In the genomic region with DNA sequence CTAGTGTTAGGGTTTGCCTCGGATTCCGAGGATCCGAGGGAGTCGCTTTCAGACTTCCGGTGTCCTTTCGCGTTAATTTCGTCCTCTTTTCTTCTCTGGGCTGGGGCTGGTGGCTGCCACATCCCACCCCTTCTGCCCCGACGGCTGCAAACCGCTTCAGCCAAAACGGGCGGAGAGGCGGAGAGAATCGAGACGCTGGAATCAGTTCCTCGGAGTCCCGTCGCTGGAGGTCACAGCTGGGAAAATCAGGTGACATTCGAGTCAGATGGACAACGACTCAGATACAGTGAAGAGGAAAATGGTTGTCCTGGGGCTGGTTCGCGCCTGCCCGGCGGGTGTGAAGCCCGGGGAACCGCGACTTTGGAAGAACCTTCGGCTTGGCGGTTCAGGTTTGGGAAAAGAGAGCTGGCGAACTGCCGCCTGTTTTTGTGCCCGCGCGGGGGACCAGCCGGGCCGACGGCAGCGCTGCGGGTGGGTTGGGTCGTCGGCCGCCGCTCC, we compare ENCODE assay signal across 13 cellular contexts. TPM values are rescaled to one million over a fixed set of nuclear protein-coding genes. Genes with fewer than 3 reads are reported as not detected.
DNase-seq lines count a peak whose midpoint lies in the region; ATAC-seq and TF ChIP-seq lines count a peak whose summit lies in the region.
"Had no signal": no experiment of that assay in that cellular context is flagged by ENCODE, and none has a peak within 500 bp of the region (broad histone marks: within the 10 kb centered on the region; RNA-seq: fewer than 3 reads in every experiment).

No MANE protein-coding gene starts in this region.

- peak overlapping the region; percentile 10 for H3K4me3 Mint-ChIP-seq in activated CD8-positive, alpha-beta T cell treated with anti-CD3 and anti-CD28 coated beads for 36 hours
- H3K4me3 Mint-ChIP-seq in activated CD8-positive, alpha-beta T cell treated with anti-CD3 and anti-CD28 coated beads, Interleukin-2, amount 10 ng/mL, durations not matched to agents 7 days and 5 days: no peak overlapping the region
- H3K4me3 Mint-ChIP-seq in T-cell: peak overlapping the region in 2 of 3 donors; percentile 21 to 56

- H3K4me1 ChIP-seq in right atrium auricular region: peaks cover 0 to 48% of the 10 kb centered on the region in 2 donors
- H3K4me1 ChIP-seq in gastrocnemius medialis: peaks cover 8 to 9% of the 10 kb centered on the region in 2 donors
- H3K4me1 ChIP-seq: colonic mucosa had no signal

- peaks cover 13% of the 10 kb centered on the region for H3K4me1 Mint-ChIP-seq in activated CD8-positive, alpha-beta T cell treated with anti-CD3 and anti-CD28 coated beads for 36 hours (ENCODE audit: low read depth)
- peaks cover 11% of the 10 kb centered on the region for H3K4me1 Mint-ChIP-seq in activated CD8-positive, alpha-beta T cell treated with anti-CD3 and anti-CD28 coated beads, Interleukin-2, amount 10 ng/mL, durations not matched to agents 7 days and 5 days (ENCODE audit: low read depth)
- H3K4me1 Mint-ChIP-seq in T-cell: peaks cover 14 to 23% (median 22%) of the 10 kb centered on the region in 3 donors

- no peaks in the 10 kb centered on the region for H3K36me3 Mint-ChIP-seq in activated CD8-positive, alpha-beta T cell treated with anti-CD3 and anti-CD28 coated beads for 36 hours (ENCODE audit: low read depth)
- no peaks in the 10 kb centered on the region for H3K36me3 Mint-ChIP-seq in activated CD8-positive, alpha-beta T cell treated with anti-CD3 and anti-CD28 coated beads, Interleukin-2, amount 10 ng/mL, durations not matched to agents 7 days and 5 days (ENCODE audit: low read depth)
- H3K36me3 Mint-ChIP-seq in T-cell: no peaks in the 10 kb centered on the region

- H3K4me3 ChIP-seq in right atrium auricular region (peak overlapping the region; percentile 43 to 46), gastrocnemius medialis (peak overlapping the region; percentile 8 to 55 (median 27))
- H3K4me3 ChIP-seq: colonic mucosa had no signal

- in situ Hi-C loops in gastrocnemius medialis (cut with MboI; ENCODE audit: low sequenced_read_pairs in 4 of 4): no loop called here

- TF ChIP-seq CTCF in activated CD8-positive, alpha-beta T cell treated with anti-CD3 and anti-CD28 coated beads for 36 hours (IDR thresholded peaks at IDR 0.05): no peak
- TF ChIP-seq CTCF in right atrium auricular region (IDR thresholded peaks at IDR 0.05) (no peak), gastrocnemius medialis (IDR thresholded peaks at IDR 0.05 in 4 of 5, conservative IDR thresholded peaks at IDR 0.05 in 1 of 5) (no peak)

- DNase-seq in activated CD8-positive, alpha-beta T cell treated with anti-CD3 and anti-CD28 coated beads for 36 hours: no peak
- DNase-seq in activated CD8-positive, alpha-beta T cell treated with anti-CD3 and anti-CD28 coated beads, Interleukin-2, amount 10 ng/mL, durations not matched to agents 7 days and 5 days: no peak
- DNase-seq in T-cell (no peak), right atrium auricular region (ENCODE audit: low spot score) (no peak), gastrocnemius medialis (no peak), A172 (ENCODE audit: low spot score) (no peak), NCI-H1436 treated with DMSO at 0.1 percent for 48 hours (lab: John Stamatoyannopoulos, UW) (no peak)
- DNase-seq: AML-193, colonic mucosa, midbrain, NCI-H526 had no signal

- H3K27ac ChIP-seq in right atrium auricular region (peak overlapping the region; percentile 87 to 94), gastrocnemius medialis (no peak overlapping the region)
- H3K27ac ChIP-seq: colonic mucosa had no signal

- no peaks in the 10 kb centered on the region for H3K9me3 Mint-ChIP-seq in activated CD8-positive, alpha-beta T cell treated with anti-CD3 and anti-CD28 coated beads for 36 hours
- H3K9me3 Mint-ChIP-seq in activated CD8-positive, alpha-beta T cell treated with anti-CD3 and anti-CD28 coated beads, Interleukin-2, amount 10 ng/mL, durations not matched to agents 7 days and 5 days (ENCODE audit: insufficient read depth): no peaks in the 10 kb centered on the region
- no peaks in the 10 kb centered on the region for H3K9me3 Mint-ChIP-seq in T-cell

- POLR2A ChIA-PET in activated CD8-positive, alpha-beta T cell treated with anti-CD3 and anti-CD28 coated beads for 36 hours (lab: Charles Lee): no interaction called here
- POLR2A ChIA-PET in activated CD8-positive, alpha-beta T cell treated with anti-CD3 and anti-CD28 coated beads, Interleukin-2, amount 10 ng/mL, durations not matched to agents 7 days and 5 days (lab: Charles Lee): interaction anchor here (1.1 kb wide), 1 partner anchor 12 kb away, joined by 3 read pairs; no protein-coding TSS in a partner anchor
- POLR2A ChIA-PET in T-cell (lab: Charles Lee): no interaction called here

- CTCF ChIA-PET in activated CD8-positive, alpha-beta T cell treated with anti-CD3 and anti-CD28 coated beads for 36 hours (lab: Charles Lee): no interaction called here
- CTCF ChIA-PET in activated CD8-positive, alpha-beta T cell treated with anti-CD3 and anti-CD28 coated beads, Interleukin-2, amount 10 ng/mL, durations not matched to agents 7 days and 5 days (lab: Charles Lee): interaction anchor here (1.3 to 2.2 kb wide), 2 partner anchors 15 to 260 kb away, joined by 3 to 5 read pairs; a partner anchor contains a TSS
- CTCF ChIA-PET in T-cell (lab: Charles Lee): no interaction called here

- intact Hi-C loops in activated CD8-positive, alpha-beta T cell treated with anti-CD3 and anti-CD28 coated beads for 36 hours (cut with micrococcal nuclease): loop anchor here (5.0 kb wide), 1 partner anchor 78 kb away; no protein-coding TSS in a partner anchor
- intact Hi-C loops in gastrocnemius medialis (cut with DNase I; ENCODE audit: low total_unique reads): no loop called here

- ATAC-seq in activated CD8-positive, alpha-beta T cell treated with anti-CD3 and anti-CD28 coated beads for 36 hours: no peak
- ATAC-seq in activated CD8-positive, alpha-beta T cell treated with anti-CD3 and anti-CD28 coated beads, Interleukin-2, amount 10 ng/mL, durations not matched to agents 7 days and 5 days: no peak
- ATAC-seq in T-cell (replicated peaks in 1 of 4) (no peak), gastrocnemius medialis (no peak), HG03108 (IDR thresholded peaks at IDR 0.05; ENCODE audit: unreplicated experiment) (no peak)

- H3K27ac Mint-ChIP-seq in activated CD8-positive, alpha-beta T cell treated with anti-CD3 and anti-CD28 coated beads for 36 hours: no peak overlapping the region
- H3K27ac Mint-ChIP-seq in activated CD8-positive, alpha-beta T cell treated with anti-CD3 and anti-CD28 coated beads, Interleukin-2, amount 10 ng/mL, durations not matched to agents 7 days and 5 days: no peak overlapping the region
- H3K27ac Mint-ChIP-seq in T-cell: no peak overlapping the region

- TF ChIP-seq POLR2A in gastrocnemius medialis (IDR thresholded peaks at IDR 0.05): no peak

- H3K9me3 ChIP-seq in right atrium auricular region: no peaks in the 10 kb centered on the region
- no peaks in the 10 kb centered on the region for H3K9me3 ChIP-seq in gastrocnemius medialis
- H3K9me3 ChIP-seq: colonic mucosa had no signal

- peaks cover 6 to 20% of the 10 kb centered on the region in 2 donors for H3K27me3 ChIP-seq in right atrium auricular region
- peaks cover 76 to 80% (median 80%) of the 10 kb centered on the region in 3 donors for H3K27me3 ChIP-seq in gastrocnemius medialis

- peaks cover 86% of the 10 kb centered on the region for H3K27me3 Mint-ChIP-seq in activated CD8-positive, alpha-beta T cell treated with anti-CD3 and anti-CD28 coated beads for 36 hours
- H3K27me3 Mint-ChIP-seq in activated CD8-positive, alpha-beta T cell treated with anti-CD3 and anti-CD28 coated beads, Interleukin-2, amount 10 ng/mL, durations not matched to agents 7 days and 5 days (ENCODE audit: low read depth): peaks cover 90% of the 10 kb centered on the region
- H3K27me3 Mint-ChIP-seq in T-cell: peaks cover 80 to 88% of the 10 kb centered on the region in 2 donors

- H3K36me3 ChIP-seq in right atrium auricular region: no peaks in the 10 kb centered on the region
- H3K36me3 ChIP-seq in gastrocnemius medialis: no peaks in the 10 kb centered on the region
- H3K36me3 ChIP-seq: colonic mucosa had no signal

RNA-seq across cellular contexts. Expression of a gene that starts 8.9 kb away (rescaled TPM):
- total RNA-seq in activated CD8-positive, alpha-beta T cell treated with anti-CD3 and anti-CD28 coated beads for 36 hours: under 1 TPM in 1 of 2 experiments, not detected in 1; 0.36 TPM
- not detected for total RNA-seq in activated CD8-positive, alpha-beta T cell treated with anti-CD3 and anti-CD28 coated beads, Interleukin-2, amount 10 ng/mL, durations not matched to agents 7 days and 5 days
- not detected for total RNA-seq in T-cell
- 100 to 1,000 TPM; 285 to 402 TPM for total RNA-seq in right atrium auricular region
- total RNA-seq in gastrocnemius medialis: not detected
- 24.8 and 26.7 TPM in 2 replicates for total RNA-seq in A172 (2014; rRNA removed; shearing (Covaris generic))
- total RNA-seq: colonic mucosa, LHCN-M2 had no signal

Comparison
In these comparisons a context has a peak if more than half of its experiments do, and no peak if none do; other contexts are left out.
1. H3K27ac ChIP-seq: peak in right atrium auricular region (2 of 2); none in gastrocnemius medialis (0 of 4).
2. RNA of a gene that starts 8.9 kb away (total RNA-seq): 285 to 402 TPM in right atrium auricular region and 24.8 to 26.7 TPM in A172; 0.36 TPM in activated CD8-positive, alpha-beta T cell treated with anti-CD3 and anti-CD28 coated beads for 36 hours, not detected in activated CD8-positive, alpha-beta T cell treated with anti-CD3 and anti-CD28 coated beads, Interleukin-2, amount 10 ng/mL, durations not matched to agents 7 days and 5 days, not detected in T-cell and not detected in gastrocnemius medialis; every median in the first group is over 10 times any median in the second.